ENCODE assay signal across 16 cellular contexts in the genomic region with DNA sequence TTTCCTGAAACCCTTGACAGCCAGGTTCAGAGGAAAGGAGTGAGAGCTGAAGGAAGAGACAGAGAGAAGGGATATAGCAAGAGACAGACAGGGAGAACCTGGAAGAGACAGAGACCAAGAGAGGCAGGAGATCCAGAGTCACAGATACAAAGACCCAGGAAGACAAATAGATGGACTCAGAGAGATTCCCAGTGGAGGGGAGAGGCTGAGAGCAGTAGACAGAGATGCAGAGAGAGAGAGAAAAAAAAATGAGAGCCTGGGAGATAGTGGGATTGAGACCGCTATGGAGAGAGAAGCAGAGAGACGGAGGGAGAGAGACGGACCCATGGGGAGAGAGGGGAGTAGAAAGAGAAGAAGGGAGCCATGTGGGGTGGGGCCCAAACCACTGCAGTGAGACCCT. TPM values are rescaled to one million over a fixed set of nuclear protein-coding genes. Genes with fewer than 3 reads are reported as not detected.
A peak's percentile ranks its signal among the peaks of the same experiment; 100 is the strongest.
DNase-seq lines count a peak whose midpoint lies in the region; ATAC-seq and TF ChIP-seq lines count a peak whose summit lies in the region.
"Had no signal": no experiment of that assay in that cellular context is flagged by ENCODE, and none has a peak within 500 bp of the region (broad histone marks: within the 10 kb centered on the region; RNA-seq: fewer than 3 reads in every experiment).

No MANE protein-coding gene starts in this region.

- no peaks in the 10 kb centered on the region for H3K36me3 ChIP-seq in BLaER1 treated with 17β-estradiol and CSF1 and Interleukin-3, amounts not matched to agents 10 nM and 100 nM
- no peaks in the 10 kb centered on the region; the same call in 1 of the 2 replicates for H3K36me3 ChIP-seq in ES-I3 (ENCODE audit: insufficient read depth, low read length)
- H3K36me3 ChIP-seq: colonic mucosa, HAP-1, left lung, Peyer's patch had no signal

- H3K27me3 Mint-ChIP-seq in central memory CD8-positive, alpha-beta T cell, result no peaks in the 10 kb centered on the region
- H3K27me3 Mint-ChIP-seq in nephron (ENCODE audit: low read depth), result peaks cover 63% of the 10 kb centered on the region

- WGBS in lower leg skin, 2 donors, result 45 to 50% methylated on average over 3 of the region's 3 CpGs

- H3K4me3 Mint-ChIP-seq in central memory CD8-positive, alpha-beta T cell, result peak overlapping the region; percentile 75
- peak overlapping the region; percentile 12 to 28 (median 19) for H3K4me3 Mint-ChIP-seq in nephron

- 0 out of 22 replicates have a peak overlapping the region, but pooled peaks of 1 of the 11 experiments have one; percentile 39 for H3K9ac ChIP-seq in BLaER1 treated with 17β-estradiol and CSF1 and Interleukin-3, amounts not matched to agents 10 nM and 100 nM
- peak overlapping the region; percentile 47; the same call in 1 of the 2 replicates for H3K9ac ChIP-seq in ES-I3 (ENCODE audit: low read depth, low read length)
- H3K9ac ChIP-seq: parathyroid adenoma had no signal

- H3K9me3 Mint-ChIP-seq in central memory CD8-positive, alpha-beta T cell, result no peaks in the 10 kb centered on the region
- H3K9me3 Mint-ChIP-seq in nephron, result no peaks in the 10 kb centered on the region

- intact Hi-C loops in lower leg skin (cut with DNase I; ENCODE audit: low total_unique reads), result loop anchor here (10.0 kb wide), 1 partner anchor 121 kb away; a partner anchor contains a TSS

- no peak for TF ChIP-seq CTCF in nephron (IDR thresholded peaks at IDR 0.05; ENCODE audit: unreplicated experiment in 3 of 3)
- TF ChIP-seq CTCF in lower leg skin (IDR thresholded peaks at IDR 0.05), result no peak

- no peak for TF ChIP-seq POLR2A in lower leg skin (IDR thresholded peaks at IDR 0.05)

- peaks cover 48% of the 10 kb centered on the region for H3K4me1 Mint-ChIP-seq in central memory CD8-positive, alpha-beta T cell
- peaks cover 38% of the 10 kb centered on the region for H3K4me1 Mint-ChIP-seq in nephron

- H3K9me3 ChIP-seq in BLaER1 treated with 17β-estradiol and CSF1 and Interleukin-3, amounts not matched to agents 10 nM and 100 nM (replicated peaks in 1 of 11), result no peaks in the 10 kb centered on the region
- no peaks in the 10 kb centered on the region for H3K9me3 ChIP-seq in ES-I3 (ENCODE audit: control insufficient read depth, insufficient read depth, low read length)
- H3K9me3 ChIP-seq: colonic mucosa, left lung, Peyer's patch had no signal

- no peak for ATAC-seq in central memory CD8-positive, alpha-beta T cell (replicated peaks; ENCODE audit: extremely low read depth, poor library complexity, severe bottlenecking)
- ATAC-seq in HG02938 (IDR thresholded peaks at IDR 0.05; ENCODE audit: unreplicated experiment) (no peak), GM18867 (IDR thresholded peaks at IDR 0.05; ENCODE audit: unreplicated experiment) (no peak)
- ATAC-seq: left lung had no signal

- H3K36me3 Mint-ChIP-seq in central memory CD8-positive, alpha-beta T cell (ENCODE audit: insufficient read depth), result no peaks in the 10 kb centered on the region
- H3K36me3 Mint-ChIP-seq in nephron (ENCODE audit: low read depth), result no peaks in the 10 kb centered on the region

- peaks cover 36 to 76% (median 70%) of the 10 kb centered on the region in 10 experiments for H3K4me1 ChIP-seq in BLaER1 treated with 17β-estradiol and CSF1 and Interleukin-3, amounts not matched to agents 10 nM and 100 nM
- peaks cover 23% of the 10 kb centered on the region for H3K4me1 ChIP-seq in ES-I3 (ENCODE audit: insufficient read depth, low read length)

- no peak overlapping the region for H3K4me3 ChIP-seq in BLaER1 treated with 17β-estradiol and CSF1 and Interleukin-3, amounts not matched to agents 10 nM and 100 nM
- no peak overlapping the region for H3K4me3 ChIP-seq in lower leg skin (ENCODE audit: low read depth, poor library complexity, severe bottlenecking)
- H3K4me3 ChIP-seq: colonic mucosa, left lung had no signal

- DNase-seq in central memory CD8-positive, alpha-beta T cell (ENCODE audit: low spot score in 2 of 2), result no peak
- no peak for DNase-seq in lower leg skin (ENCODE audit: low spot score in 2 of 2)
- DNase-seq: activated CD4-positive, alpha-beta T cell treated with anti-CD3 and anti-CD28 coated beads, Interleukin-2, amount 50 U/mL, for 48 hours; AML-193; colonic mucosa; left lung; Peyer's patch had no signal

- H4K20me1 ChIP-seq in BLaER1 treated with 17β-estradiol and CSF1 and Interleukin-3, amounts not matched to agents 10 nM and 100 nM, result peaks cover 0 to 5% (median 0%) of the 10 kb centered on the region in 11 experiments; a peak in 2 of 22 replicates

- no peak overlapping the region for H3K27ac Mint-ChIP-seq in central memory CD8-positive, alpha-beta T cell (ENCODE audit: low read depth)
- H3K27ac Mint-ChIP-seq in nephron, result no peak overlapping the region

- peak overlapping the region in 10 of 11 experiments; percentile 9 to 91 (median 88); a peak in 17 of 22 replicates for H3K4me2 ChIP-seq in BLaER1 treated with 17β-estradiol and CSF1 and Interleukin-3, amounts not matched to agents 10 nM and 100 nM

- H3K27me3 ChIP-seq in BLaER1 treated with 17β-estradiol and CSF1 and Interleukin-3, amounts not matched to agents 10 nM and 100 nM, result peaks cover 9 to 36% (median 22%) of the 10 kb centered on the region in 11 experiments; a peak in 20 of 22 replicates

- H3K27ac ChIP-seq in BLaER1 treated with 17β-estradiol and CSF1 and Interleukin-3, amounts not matched to agents 10 nM and 100 nM, result no peak overlapping the region
- H3K27ac ChIP-seq: colonic mucosa, left lung, parathyroid adenoma had no signal

RNA-seq across cellular contexts. Expression of a gene that starts 0.8 kb away (rescaled TPM):
- 1 to 10 TPM in 1 of 4 donors, not detected in 3; 1.3 TPM for total RNA-seq in lower leg skin
- total RNA-seq: left lung, mucosa of gallbladder, Peyer's patch had no signal

RNA-seq across cellular contexts. Expression of a gene that starts 5.2 kb away (rescaled TPM):
- 10 to 100 TPM in 1 of 4 donors, 1 to 10 TPM in 2, not detected in 1; 5.5 to 20.9 (median 6.5) TPM for total RNA-seq in lower leg skin
- total RNA-seq: HT1080 had no signal

RNA-seq across cellular contexts. Expression of a gene that starts 9.0 kb away (rescaled TPM):
- total RNA-seq in lower leg skin, result 10 to 100 TPM in 1 of 4 donors, 1 to 10 TPM in 3; 4.3 to 19.4 (median 8.9) TPM
- total RNA-seq: HT1080 had no signal

RNA-seq across cellular contexts. Expression of a gene that starts 10.7 kb away (rescaled TPM):
- total RNA-seq in lower leg skin, result 10 to 100 TPM; 41.4 to 59.8 (median 57.7) TPM

RNA-seq across cellular contexts. Expression of a gene that starts 28.2 kb away (rescaled TPM):
- total RNA-seq in lower leg skin, result 100 to 1,000 TPM; 391 to 630 (median 546) TPM
- total RNA-seq: HT1080 had no signal
